In the genomic region with DNA sequence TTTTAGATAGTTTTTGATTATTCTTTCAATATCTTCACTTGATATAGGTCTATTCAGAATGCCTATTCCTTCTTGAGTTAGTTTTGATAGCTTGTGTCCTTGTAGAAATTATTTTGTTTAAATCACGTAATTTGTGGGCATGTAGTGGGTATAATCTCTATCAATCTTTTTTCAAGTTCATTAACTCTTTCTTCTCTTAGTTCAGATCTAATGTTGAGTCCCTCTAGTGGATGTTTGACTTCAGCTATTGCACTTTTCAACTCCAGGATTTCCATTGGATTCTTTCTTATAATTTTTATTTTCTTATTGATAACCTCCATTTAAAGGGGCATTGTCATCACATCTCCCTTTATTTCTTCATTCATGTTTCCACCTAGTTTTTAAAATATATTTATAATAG, we compare ENCODE assay signal across 18 cellular contexts.
DNase-seq lines count a peak whose midpoint lies in the region; ATAC-seq and TF ChIP-seq lines count a peak whose summit lies in the region.
"Had no signal": no experiment of that assay in that cellular context is flagged by ENCODE, and none has a peak within 500 bp of the region (broad histone marks: within the 10 kb centered on the region; RNA-seq: fewer than 3 reads in every experiment).

No MANE protein-coding gene starts in this region.

- no peaks in the 10 kb centered on the region for H4K20me1 ChIP-seq in osteoblast (ENCODE audit: insufficient read depth, low read length)

- peaks cover 19% of the 10 kb centered on the region for H3K9me3 Mint-ChIP-seq in chondrocyte (ENCODE audit: low read depth)

- H3K27ac Mint-ChIP-seq in chondrocyte (ENCODE audit: unreplicated experiment) = no peak overlapping the region
- H3K27ac Mint-ChIP-seq: CD14-positive monocyte; CD8-positive, alpha-beta T cell; GM23338; IgD-negative memory B cell had no signal

- no peaks in the 10 kb centered on the region for H3K36me3 ChIP-seq in A673 (ENCODE audit: insufficient read depth, low read length, poor library complexity, severe bottlenecking)
- no peaks in the 10 kb centered on the region for H3K36me3 ChIP-seq in osteoblast (ENCODE audit: insufficient read depth, low read length)
- H3K36me3 ChIP-seq: BE2C had no signal

- no peaks in the 10 kb centered on the region for H3K79me2 ChIP-seq in osteoblast (ENCODE audit: insufficient read depth, low read length)

- CTCF ChIA-PET in A673 (lab: Charles Lee) = no interaction called here

- H3K4me3 Mint-ChIP-seq in chondrocyte (ENCODE audit: unreplicated experiment) = no peak overlapping the region
- H3K4me3 Mint-ChIP-seq: CD14-positive monocyte; CD8-positive, alpha-beta T cell; GM23338; IgD-negative memory B cell had no signal

- DNase-seq in A673 (ENCODE audit: low spot score) (no peak), ELR (ENCODE audit: low read depth) (peak; percentile 12), chondrocyte (ENCODE audit: low spot score) (no peak), osteoblast (ENCODE audit: insufficient read length, low spot score, missing footprints) (no peak), SHP77 treated with DMSO at 0.1 percent for 48 hours (lab: John Stamatoyannopoulos, UW) (no peak), activated T-cell treated with anti-CD3 and anti-CD28 coated beads for 4 hours (no peak)
- DNase-seq: BE2C; Caco-2; CD8-positive, alpha-beta T cell; DND-41; H7; KG1 had no signal

- 0 out of 2 replicates have a peak, but pooled peaks have one; percentile 19 for TF ChIP-seq CTCF in A673 (conservative IDR thresholded peaks at IDR 0.05; ENCODE audit: low read depth, low read length)
- peak; percentile 61 for TF ChIP-seq CTCF in chondrocyte (IDR thresholded peaks at IDR 0.05)
- TF ChIP-seq CTCF in osteoblast (IDR thresholded peaks at IDR 0.05; ENCODE audit: extremely low read depth, low read depth, low read length) = peak; percentile 24

- H2AFZ ChIP-seq in osteoblast (ENCODE audit: low read length) = no peak overlapping the region
- H2AFZ ChIP-seq: GM23338 had no signal

- H3K9me3 ChIP-seq in A673 (ENCODE audit: low read depth, low read length, poor library complexity, severe bottlenecking) (no peaks in the 10 kb centered on the region), osteoblast (ENCODE audit: low read depth, low read length) (no peaks in the 10 kb centered on the region)
- H3K9me3 ChIP-seq: BE2C had no signal

- H3K27ac ChIP-seq in A673 (ENCODE audit: low read depth, low read length, poor library complexity, severe bottlenecking) = no peak overlapping the region
- H3K27ac ChIP-seq in osteoblast (ENCODE audit: low read depth, low read length) = no peak overlapping the region
- H3K27ac ChIP-seq: 22Rv1 had no signal

- H3K4me1 ChIP-seq in A673 (ENCODE audit: insufficient read depth, low read length, poor library complexity, severe bottlenecking) = peaks cover 5% of the 10 kb centered on the region
- H3K4me1 ChIP-seq in osteoblast (ENCODE audit: insufficient read depth, low read length) = no peaks in the 10 kb centered on the region
- H3K4me1 ChIP-seq: BE2C, Caco-2 had no signal

- intact Hi-C loops in A673 (cut with micrococcal nuclease; ENCODE audit: unreplicated experiment) = no loop called here

- no peaks in the 10 kb centered on the region for H3K27me3 Mint-ChIP-seq in chondrocyte (ENCODE audit: low read depth)

- POLR2A ChIA-PET in A673 (lab: Charles Lee; ENCODE audit: low non-redundant PET) = no interaction called here

- no peak overlapping the region for H3K4me3 ChIP-seq in A673 (ENCODE audit: low read depth, low read length, poor library complexity, severe bottlenecking)
- H3K4me3 ChIP-seq in osteoblast (ENCODE audit: insufficient read depth, low read length) = no peak overlapping the region
- H3K4me3 ChIP-seq: GM23338 had no signal

- H3K4me2 ChIP-seq in osteoblast (ENCODE audit: insufficient read depth, low read length) = no peak overlapping the region
- H3K4me2 ChIP-seq: GM23338 had no signal

- H3K4me1 Mint-ChIP-seq in chondrocyte (ENCODE audit: low read depth) = peaks cover 35% of the 10 kb centered on the region
- H3K4me1 Mint-ChIP-seq: CD14-positive monocyte had no signal

- peaks cover 6% of the 10 kb centered on the region for H3K36me3 Mint-ChIP-seq in chondrocyte (ENCODE audit: low read depth)
- H3K36me3 Mint-ChIP-seq: CD14-positive monocyte; CD8-positive, alpha-beta T cell; IgD-negative memory B cell had no signal

- BruUV-seq in A673 (replicated peaks; lab: Mats Ljungman, UMichigan) = no TSS peak

- ATAC-seq in HG02798 (IDR thresholded peaks at IDR 0.05; ENCODE audit: poor library complexity, unreplicated experiment) (no peak), HG02852 (IDR thresholded peaks at IDR 0.05; ENCODE audit: unreplicated experiment) (no peak)
- ATAC-seq: CD8-positive, alpha-beta T cell; GM23338 had no signal

- H3K27me3 ChIP-seq in A673 (replicated peaks; ENCODE audit: insufficient read depth, low read depth, low read length, poor library complexity) (no peaks in the 10 kb centered on the region), osteoblast (ENCODE audit: insufficient read depth, low read length) (no peaks in the 10 kb centered on the region)
- H3K27me3 ChIP-seq: BE2C had no signal
